ENCODE assay signal across 18 cellular contexts in genomic region chr4:94516999-94517398, GRCh38.
DNase-seq lines count a peak whose midpoint lies in the region; ATAC-seq and TF ChIP-seq lines count a peak whose summit lies in the region.
"Had no signal": no experiment of that assay in that cellular context is flagged by ENCODE, and none has a peak within 500 bp of the region (broad histone marks: within the 10 kb centered on the region; RNA-seq: fewer than 3 reads in every experiment).

No MANE protein-coding gene starts in this region.

- no peaks in the 10 kb centered on the region for H3K27me3 ChIP-seq in PC-3 (ENCODE audit: low read length)
- no peaks in the 10 kb centered on the region for H3K27me3 ChIP-seq in trophoblast cell (ENCODE audit: insufficient read depth, low read length)
- H3K27me3 ChIP-seq: BE2C, neutrophil had no signal

- H3F3A ChIP-seq in PC-3 (ENCODE audit: low read length, unreplicated experiment): no peaks in the 10 kb centered on the region

- CTCF ChIA-PET in PC-3 (lab: Charles Lee): no interaction called here

- no peak overlapping the region for H3K4ac ChIP-seq in trophoblast cell (ENCODE audit: low read depth, low read length)

- H3K27me3 Mint-ChIP-seq in activated T-helper 2 cell treated with anti-CD3 and anti-CD28 coated beads, Interferon-gamma antibody, Interleukin-2, Interleukin-4, amounts not matched to agents 10 μg/mL and 5 μg/mL and 100 μg/mL, durations not matched to agents 14 hours and 24 hours and 36 hours (ENCODE audit: low read depth): no peaks in the 10 kb centered on the region
- H3K27me3 Mint-ChIP-seq: memory B cell; stimulated activated naive B cell treated with anti-CD40 and anti-IgM and Interleukin-4, amounts not matched to agents 10 μg/mL and 1 μg/mL and 100 μg/mL, for 72 hours had no signal

- DNase-seq in HCEC 1CT: peak; percentile 31
- DNase-seq in PC-3: peak; percentile 83
- peak; percentile 84 for DNase-seq in epithelial cell of prostate (ENCODE audit: low read depth, low spot score)
- DNase-seq in trophoblast cell: peak; percentile 85 to 94
- DNase-seq in activated T-helper 2 cell treated with anti-CD3 and anti-CD28 coated beads, Interferon-gamma antibody, Interleukin-2, Interleukin-4, amounts not matched to agents 10 μg/mL and 5 μg/mL and 100 μg/mL, durations not matched to agents 14 hours and 24 hours and 36 hours (ENCODE audit: low spot score): no peak
- DNase-seq in superior temporal gyrus (ENCODE audit: extremely low spot score): no peak
- no peak for DNase-seq in stimulated activated naive CD8-positive, alpha-beta T cell treated with anti-CD3 and anti-CD28 coated beads, Interleukin-15, Interleukin-2, amounts not matched to agents 100 U/mL and 50 U/mL, for 24 hours
- DNase-seq: activated CD8-positive, alpha-beta memory T cell treated with anti-CD3 and anti-CD28 coated beads for 24 hours; aorta; BE2C; DMS 273 treated with DMSO at 0.1 percent for 48 hours; effector CD4-positive, alpha-beta T cell; NCI-H446 treated with DMSO at 0.1 percent for 48 hours; stimulated activated naive B cell treated with anti-CD40 and anti-IgM and Interleukin-4, amounts not matched to agents 10 μg/mL and 1 μg/mL and 100 μg/mL, for 72 hours had no signal

- H4K12ac ChIP-seq in trophoblast cell (ENCODE audit: low read depth, low read length): no peak overlapping the region

- H3K36me3 ChIP-seq in PC-3 (ENCODE audit: low read depth, low read length) (peaks cover 3% of the 10 kb centered on the region; the same call in 1 of the 2 replicates), trophoblast cell (ENCODE audit: control insufficient read depth in 1 of 2, insufficient read depth in 2 of 2, low read length in 2 of 2) (no peaks in the 10 kb centered on the region)
- H3K36me3 ChIP-seq: BE2C, neutrophil had no signal

- no TSS peak for BruUV-seq in PC-3 (replicated peaks; lab: Mats Ljungman, UMichigan)

- H3K18ac ChIP-seq in trophoblast cell (ENCODE audit: low read length): no peak overlapping the region

- no peak for TF ChIP-seq CTCF in PC-3 (conservative IDR thresholded peaks at IDR 0.05; ENCODE audit: low read depth, low read length)

- no peaks in the 10 kb centered on the region for H3K36me3 Mint-ChIP-seq in activated T-helper 2 cell treated with anti-CD3 and anti-CD28 coated beads, Interferon-gamma antibody, Interleukin-2, Interleukin-4, amounts not matched to agents 10 μg/mL and 5 μg/mL and 100 μg/mL, durations not matched to agents 14 hours and 24 hours and 36 hours (ENCODE audit: low read depth)
- H3K36me3 Mint-ChIP-seq: memory B cell had no signal

- H4K91ac ChIP-seq in trophoblast cell (ENCODE audit: low read depth, low read length): no peak overlapping the region

- H3K4me1 Mint-ChIP-seq in activated T-helper 2 cell treated with anti-CD3 and anti-CD28 coated beads, Interferon-gamma antibody, Interleukin-2, Interleukin-4, amounts not matched to agents 10 μg/mL and 5 μg/mL and 100 μg/mL, durations not matched to agents 14 hours and 24 hours and 36 hours (ENCODE audit: low read depth): peaks cover 3% of the 10 kb centered on the region

- no peak overlapping the region for H3K14ac ChIP-seq in trophoblast cell (ENCODE audit: low read length)

- no CpG with 5 or more reads among the region's 5 CpGs for whole genome bisulfite sequencing in trophoblast cell (ENCODE audit: extremely low coverage, insufficient coverage, insufficient read length)

- no peak overlapping the region for H2BK5ac ChIP-seq in trophoblast cell (ENCODE audit: low read depth, low read length, poor library complexity)

- H3K4me2 ChIP-seq in PC-3 (ENCODE audit: low read length) (peak overlapping the region; percentile 49; the same call in 1 of the 2 replicates), trophoblast cell (ENCODE audit: low read length) (no peak overlapping the region)

- H3K79me1 ChIP-seq in trophoblast cell (ENCODE audit: low read length): peaks cover 4% of the 10 kb centered on the region

- no peak overlapping the region for H2AFZ ChIP-seq in PC-3 (ENCODE audit: low read length)
- no peak overlapping the region for H2AFZ ChIP-seq in trophoblast cell (ENCODE audit: insufficient read depth, low read length, poor library complexity)

- H3K27ac ChIP-seq in PC-3 (ENCODE audit: low read length): peak overlapping the region; percentile 89
- H3K27ac ChIP-seq in epithelial cell of prostate: peak overlapping the region; percentile 42
- H3K27ac ChIP-seq in trophoblast cell (ENCODE audit: low read depth, low read length): no peak overlapping the region
- H3K27ac ChIP-seq: neutrophil had no signal

- H3K79me2 ChIP-seq in PC-3 (ENCODE audit: low read length): peaks cover 49% of the 10 kb centered on the region
- no peaks in the 10 kb centered on the region for H3K79me2 ChIP-seq in trophoblast cell (ENCODE audit: control insufficient read depth, insufficient read depth, low read length, poor library complexity)

- no peak overlapping the region for H3K27ac Mint-ChIP-seq in activated T-helper 2 cell treated with anti-CD3 and anti-CD28 coated beads, Interferon-gamma antibody, Interleukin-2, Interleukin-4, amounts not matched to agents 10 μg/mL and 5 μg/mL and 100 μg/mL, durations not matched to agents 14 hours and 24 hours and 36 hours
- H3K27ac Mint-ChIP-seq: memory B cell; stimulated activated naive B cell treated with anti-CD40 and anti-IgM and Interleukin-4, amounts not matched to agents 10 μg/mL and 1 μg/mL and 100 μg/mL, for 72 hours had no signal

- H2AK5ac ChIP-seq in trophoblast cell (ENCODE audit: low read length): no peak overlapping the region

- H3K9me2 ChIP-seq in PC-3 (replicated peaks; ENCODE audit: low read length): no peaks in the 10 kb centered on the region

- peak overlapping the region; percentile 51 for H3K9ac ChIP-seq in PC-3 (ENCODE audit: low read length)
- H3K9ac ChIP-seq in trophoblast cell (ENCODE audit: low read length): no peak overlapping the region

- POLR2A ChIA-PET in PC-3 (lab: Charles Lee; ENCODE audit: unreplicated experiment): interaction anchor here (0.7 kb wide), 2 partner anchors 13 to 38 kb away, joined by 4 to 6 read pairs; no protein-coding TSS in a partner anchor

- no peaks in the 10 kb centered on the region for H4K20me1 ChIP-seq in PC-3 (ENCODE audit: low read length)

- H3K4me3 ChIP-seq in PC-3 (ENCODE audit: low read length): no peak overlapping the region
- H3K4me3 ChIP-seq in trophoblast cell (ENCODE audit: low read depth, low read length): no peak overlapping the region

- intact Hi-C loops in PC-3 (cut with micrococcal nuclease): loop anchor here (5.0 kb wide), 1 partner anchor 55 kb away; no protein-coding TSS in a partner anchor
- intact Hi-C loops in activated T-helper 2 cell treated with anti-CD3 and anti-CD28 coated beads, Interferon-gamma antibody, Interleukin-2, Interleukin-4, amounts not matched to agents 10 μg/mL and 5 μg/mL and 100 μg/mL, durations not matched to agents 14 hours and 24 hours and 36 hours (cut with micrococcal nuclease): no loop called here

- ATAC-seq in PC-3 (peak; percentile 63), HG02763 (IDR thresholded peaks at IDR 0.05; ENCODE audit: unreplicated experiment) (no peak)
- no peak for ATAC-seq in stimulated activated naive CD8-positive, alpha-beta T cell treated with anti-CD3 and anti-CD28 coated beads, Interleukin-15, Interleukin-2, amounts not matched to agents 100 U/mL and 50 U/mL, for 24 hours
- ATAC-seq: HepG2; stimulated activated naive B cell treated with anti-CD40 and anti-IgM and Interleukin-4, amounts not matched to agents 10 μg/mL and 1 μg/mL and 100 μg/mL, for 72 hours had no signal

- H3K4me1 ChIP-seq in PC-3 (ENCODE audit: insufficient read depth, low read length) (peaks cover 29% of the 10 kb centered on the region), trophoblast cell (ENCODE audit: control insufficient read depth in 1 of 2, insufficient read depth in 2 of 2, low read length in 2 of 2) (peaks cover 0 to 5% of the 10 kb centered on the region in 2 experiments)

- H2BK12ac ChIP-seq in trophoblast cell (ENCODE audit: low read length): no peak overlapping the region

- H3K9me3 ChIP-seq in PC-3 (ENCODE audit: low read length) (no peaks in the 10 kb centered on the region), trophoblast cell (ENCODE audit: insufficient read depth, low read depth, low read length) (no peaks in the 10 kb centered on the region)
- H3K9me3 ChIP-seq: BE2C, neutrophil had no signal

- H3K23ac ChIP-seq in trophoblast cell (ENCODE audit: low read length): no peak overlapping the region

- H3K9me3 Mint-ChIP-seq in activated T-helper 2 cell treated with anti-CD3 and anti-CD28 coated beads, Interferon-gamma antibody, Interleukin-2, Interleukin-4, amounts not matched to agents 10 μg/mL and 5 μg/mL and 100 μg/mL, durations not matched to agents 14 hours and 24 hours and 36 hours: no peaks in the 10 kb centered on the region
- H3K9me3 Mint-ChIP-seq: memory B cell had no signal

- no peak overlapping the region for H4K8ac ChIP-seq in trophoblast cell (ENCODE audit: low read depth, low read length)

- H3K4me3 Mint-ChIP-seq in activated T-helper 2 cell treated with anti-CD3 and anti-CD28 coated beads, Interferon-gamma antibody, Interleukin-2, Interleukin-4, amounts not matched to agents 10 μg/mL and 5 μg/mL and 100 μg/mL, durations not matched to agents 14 hours and 24 hours and 36 hours (ENCODE audit: low read depth): no peak overlapping the region
- H3K4me3 Mint-ChIP-seq: memory B cell; stimulated activated naive B cell treated with anti-CD40 and anti-IgM and Interleukin-4, amounts not matched to agents 10 μg/mL and 1 μg/mL and 100 μg/mL, for 72 hours had no signal

- no peak overlapping the region for H2BK120ac ChIP-seq in trophoblast cell (ENCODE audit: insufficient read depth, low read length, poor library complexity)

Comparison
In these comparisons a context has a peak if more than half of its experiments do, and no peak if none do; other contexts are left out.
1. DNase-seq: peak in HCEC 1CT (single experiment), PC-3 (single experiment), epithelial cell of prostate (single experiment) and trophoblast cell (2 of 2); none in activated T-helper 2 cell treated with anti-CD3 and anti-CD28 coated beads, Interferon-gamma antibody, Interleukin-2, Interleukin-4, amounts not matched to agents 10 μg/mL and 5 μg/mL and 100 μg/mL, durations not matched to agents 14 hours and 24 hours and 36 hours (single experiment), superior temporal gyrus (single experiment) and stimulated activated naive CD8-positive, alpha-beta T cell treated with anti-CD3 and anti-CD28 coated beads, Interleukin-15, Interleukin-2, amounts not matched to agents 100 U/mL and 50 U/mL, for 24 hours (single experiment).